Comparison of ENCODE assay signal across 17 cellular contexts in genomic region chr21:34574581-34574980, GRCh38. TPM values are rescaled to one million over a fixed set of nuclear protein-coding genes. Genes with fewer than 3 reads are reported as not detected.
DNase-seq lines count a peak whose midpoint lies in the region; ATAC-seq and TF ChIP-seq lines count a peak whose summit lies in the region.
"Had no signal": no experiment of that assay in that cellular context is flagged by ENCODE, and none has a peak within 500 bp of the region (broad histone marks: within the 10 kb centered on the region; RNA-seq: fewer than 3 reads in every experiment).

No MANE protein-coding gene starts in this region.

- TF ChIP-seq POLR2A in heart left ventricle (IDR thresholded peaks at IDR 0.05), result no peak

- H3K9ac ChIP-seq in DND-41 (ENCODE audit: low read depth, low read length) (no peak overlapping the region; the same call in 1 of the 2 replicates), SK-N-MC (ENCODE audit: insufficient read length) (no peak overlapping the region), neural cell (ENCODE audit: low read length) (no peak overlapping the region)
- H3K9ac ChIP-seq: SK-N-SH had no signal

- intact Hi-C loops in heart left ventricle (cut with DNase I), result no loop called here

- H3K36me3 ChIP-seq in DND-41 (ENCODE audit: insufficient read depth, low read length) (0 out of 2 replicates have a peak, but pooled peaks cover 5% of the 10 kb centered on the region), SK-N-MC (ENCODE audit: insufficient read depth, low read length) (no peaks in the 10 kb centered on the region), neural cell (ENCODE audit: insufficient read depth, low read length) (no peaks in the 10 kb centered on the region), HAP-1 (replicated peaks) (no peaks in the 10 kb centered on the region; the same call in 1 of the 2 replicates), heart left ventricle (no peaks in the 10 kb centered on the region)

- H3K27me3 ChIP-seq in DND-41 (ENCODE audit: insufficient read depth, low read length, poor library complexity) (no peaks in the 10 kb centered on the region), neural cell (ENCODE audit: insufficient read depth, low read depth, low read length) (no peaks in the 10 kb centered on the region), HAP-1 (ENCODE audit: low read depth) (no peaks in the 10 kb centered on the region), heart left ventricle (no peaks in the 10 kb centered on the region)

- no peak for TF ChIP-seq RAD21 in neural cell (conservative IDR thresholded peaks at IDR 0.05)

- peak overlapping the region; percentile 69 for H3K27ac ChIP-seq in DND-41 (ENCODE audit: low read length)
- no peak overlapping the region for H3K27ac ChIP-seq in SK-N-MC
- H3K27ac ChIP-seq in neural cell (ENCODE audit: low read length), result peak overlapping the region; percentile 4
- no peak overlapping the region for H3K27ac ChIP-seq in heart left ventricle

- no peak for TF ChIP-seq EP300 in neural cell (conservative IDR thresholded peaks at IDR 0.05; ENCODE audit: poor library complexity, severe bottlenecking)

- in situ Hi-C loops in HAP-1 (cut with MboI; ENCODE audit: low sequenced_read_pairs), result no loop called here

- WGBS in heart left ventricle, 4 donors, result 95 to 98% (median 96%) methylated on average over 14 of the region's 14 CpGs

- H3K4me2 ChIP-seq in DND-41 (ENCODE audit: insufficient read depth, low read length) (peak overlapping the region; percentile 28; the same call in 1 of the 2 replicates), neural cell (ENCODE audit: low read length) (no peak overlapping the region)
- H3K4me2 ChIP-seq: SK-N-SH had no signal

- TF ChIP-seq CTCF in DND-41 (IDR thresholded peaks at IDR 0.05; ENCODE audit: borderline replicate concordance, extremely low read depth, low read length, poor library complexity, severe bottlenecking) (no peak), neural cell (IDR thresholded peaks at IDR 0.05; ENCODE audit: poor library complexity, severe bottlenecking) (no peak), heart left ventricle (IDR thresholded peaks at IDR 0.05) (no peak)

- DNase-seq in DND-41, result no peak
- DNase-seq in SK-N-MC (ENCODE audit: low read depth, low spot score), result no peak
- no peak for DNase-seq in HAP-1 (ENCODE audit: low spot score in 2 of 2)
- no peak for DNase-seq in heart left ventricle
- DNase-seq: ACHN, COR-L47, HCEC 1CT, NCI-H1105, NCI-H2081 treated with DMSO at 0.1 percent for 48 hours, NCI-H446 treated with DMSO at 0.1 percent for 48 hours, NCI-H774, SHP77, SK-N-SH, T-cell had no signal

- no peaks in the 10 kb centered on the region for H3K9me2 ChIP-seq in neural cell (ENCODE audit: insufficient read depth, low read length)
- H3K9me2 ChIP-seq: SK-N-SH had no signal

- H3K4me3 ChIP-seq in DND-41 (ENCODE audit: low read depth in 1 of 2, low read length in 2 of 2) (no peak overlapping the region), SK-N-MC (peak overlapping the region; percentile 30; the same call in 1 of the 2 replicates), neural cell (ENCODE audit: low read length) (peak overlapping the region; percentile 25), HAP-1 (no peak overlapping the region), heart left ventricle (no peak overlapping the region)

- H2AFZ ChIP-seq in DND-41 (ENCODE audit: low read depth, low read length) (no peak overlapping the region), neural cell (ENCODE audit: low read depth, low read length) (no peak overlapping the region)

- H3K9me3 ChIP-seq in DND-41 (ENCODE audit: insufficient read depth, low read length, severe bottlenecking) (no peaks in the 10 kb centered on the region), SK-N-MC (ENCODE audit: low read depth, low read length) (no peaks in the 10 kb centered on the region), neural cell (ENCODE audit: low read length) (no peaks in the 10 kb centered on the region), HAP-1 (no peaks in the 10 kb centered on the region), heart left ventricle (peaks cover 0 to 6% (median 0%) of the 10 kb centered on the region in 12 donors)
- H3K9me3 ChIP-seq: SK-N-SH had no signal

- peaks cover 3% of the 10 kb centered on the region; the same call in 1 of the 2 replicates for H4K20me1 ChIP-seq in DND-41 (ENCODE audit: insufficient read depth, low read length)
- H4K20me1 ChIP-seq in neural cell (ENCODE audit: insufficient read depth), result no peaks in the 10 kb centered on the region

- H3K79me2 ChIP-seq in DND-41 (ENCODE audit: insufficient read depth, low read length) (peaks cover 62% of the 10 kb centered on the region), neural cell (replicated peaks; ENCODE audit: insufficient read depth, low read length) (no peaks in the 10 kb centered on the region)

- peak; percentile 47 for ATAC-seq in DND-41 (ENCODE audit: insufficient read depth, low read depth)
- no peak for ATAC-seq in GM21786 (IDR thresholded peaks at IDR 0.05; ENCODE audit: unreplicated experiment)
- no peak for ATAC-seq in HG02981 (IDR thresholded peaks at IDR 0.05; ENCODE audit: unreplicated experiment)
- ATAC-seq in heart left ventricle, result no peak
- ATAC-seq: T-cell had no signal

- H3K4me1 ChIP-seq in DND-41 (ENCODE audit: insufficient read depth, low read length) (peaks cover 29% of the 10 kb centered on the region), HAP-1 (no peaks in the 10 kb centered on the region), heart left ventricle (peaks cover 4 to 63% (median 27%) of the 10 kb centered on the region in 12 donors)

- no peaks in the 10 kb centered on the region for H3F3A ChIP-seq in neural cell (ENCODE audit: insufficient read depth, low read length, poor library complexity, severe bottlenecking)

TF ChIP-seq in neural cell, 6 proteins besides CTCF, POLR2A, EP300 and RAD21:
- TF ChIP-seq SMC3 (conservative IDR thresholded peaks at IDR 0.05; ENCODE audit: poor library complexity), result no peak
TF ChIP-seq in neural cell: peak in this region for 0.

RNA-seq across cellular contexts. Expression of gene RCAN1, which starts 40.3 kb away (rescaled TPM):
- polyA plus RNA-seq in neural cell (43.3 and 46.0 TPM in 2 replicates), heart left ventricle (10 to 100 TPM; 56.3 to 99.1 TPM)
- polyA minus RNA-seq in neural cell, result 29.2 and 37.6 TPM in 2 replicates
- 100 to 1,000 TPM in 1 of 9 donors, 10 to 100 TPM in 8; 33.7 to 102 (median 57.6) TPM for total RNA-seq in heart left ventricle

Comparison
In these comparisons a context has a peak if more than half of its experiments do, and no peak if none do; other contexts are left out.
1. H3K27ac ChIP-seq: peak in DND-41 (single experiment) and neural cell (single experiment); none in SK-N-MC (single experiment) and heart left ventricle (0 of 12).
2. H3K4me3 ChIP-seq: peak in SK-N-MC (single experiment) and neural cell (single experiment); none in DND-41 (0 of 2), HAP-1 (single experiment) and heart left ventricle (0 of 12).